In the genomic region with DNA sequence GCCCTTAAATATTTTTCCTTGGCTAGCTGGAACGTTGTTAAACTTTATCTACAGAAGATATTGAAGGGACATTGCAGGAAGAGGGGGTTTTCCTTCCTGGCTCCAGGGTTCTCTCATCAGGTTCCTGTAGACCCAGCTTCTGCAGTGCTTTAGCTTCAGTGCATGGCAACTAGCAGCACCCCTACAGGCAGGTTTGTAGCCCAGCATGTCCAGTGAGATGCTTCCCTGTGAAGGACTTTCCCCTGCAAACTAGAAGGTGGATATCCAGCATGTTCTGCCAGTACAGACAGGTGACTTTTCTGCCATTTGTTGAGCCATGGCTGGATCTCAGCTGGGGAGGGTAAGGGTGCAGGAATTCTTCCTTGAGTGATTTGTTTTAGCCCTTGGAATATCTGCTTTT, we compare ENCODE assay signal across 10 cellular contexts. TPM values are rescaled to one million over a fixed set of nuclear protein-coding genes. Genes with fewer than 3 reads are reported as not detected.
DNase-seq lines count a peak whose midpoint lies in the region; TF ChIP-seq lines count a peak whose summit lies in the region.
"Had no signal": no experiment of that assay in that cellular context is flagged by ENCODE, and none has a peak within 500 bp of the region (broad histone marks: within the 10 kb centered on the region; RNA-seq: fewer than 3 reads in every experiment).

No MANE protein-coding gene starts in this region.

- H3K9me3 ChIP-seq in BE2C (no peaks in the 10 kb centered on the region), SK-N-SH (no peaks in the 10 kb centered on the region)

- H3K27me3 Mint-ChIP-seq in HFFc6 (ENCODE audit: insufficient read depth) (peaks cover 32% of the 10 kb centered on the region), nephron progenitor cell (ENCODE audit: low read depth, poor library complexity) (peaks cover 15% of the 10 kb centered on the region)

- CTCF ChIA-PET in SK-N-SH (lab: Yijun Ruan, JAX) = interaction anchor here (1.4 to 2.1 kb wide), 3 partner anchors 12 to 295 kb away, joined by 3 to 11 read pairs (median 3); no protein-coding TSS in a partner anchor

- TF ChIP-seq CTCF in BE2C (IDR thresholded peaks at IDR 0.05; ENCODE audit: low read depth, low read length) = peak; percentile 62
- peak; percentile 53 for TF ChIP-seq CTCF in HFFc6 (IDR thresholded peaks at IDR 0.05)
- no peak; the same call in 1 of the 2 replicates for TF ChIP-seq CTCF in SK-N-SH (IDR thresholded peaks at IDR 0.05)
- TF ChIP-seq CTCF in nephron progenitor cell (IDR thresholded peaks at IDR 0.05) = no peak

- peaks cover 14% of the 10 kb centered on the region for H3K27me3 ChIP-seq in BE2C
- H3K27me3 ChIP-seq in SK-N-SH (ENCODE audit: insufficient read depth) = peaks cover 10% of the 10 kb centered on the region; the same call in 1 of the 2 replicates

- no peak overlapping the region for H3K4me2 ChIP-seq in SK-N-SH

- no peak overlapping the region for H3K4me3 Mint-ChIP-seq in HFFc6
- no peak overlapping the region for H3K4me3 Mint-ChIP-seq in nephron progenitor cell

- 0% methylated on average over 1 of the region's 1 CpG for WGBS in SK-N-SH (ENCODE audit: low lambda C conversion rate)

- no peaks in the 10 kb centered on the region for H4K20me1 ChIP-seq in SK-N-SH (ENCODE audit: insufficient read depth)

- H3K4me1 Mint-ChIP-seq in HFFc6 (ENCODE audit: low read depth) (peaks cover under 1% of the 10 kb centered on the region; the same call in 1 of the 2 replicates), nephron progenitor cell (no peaks in the 10 kb centered on the region)

- no peak for TF ChIP-seq EP300 in SK-N-SH (IDR thresholded peaks at IDR 0.05; ENCODE audit: borderline replicate concordance in 1 of 2, low read depth in 1 of 2, low read length in 1 of 2)

- H3K9me2 ChIP-seq in SK-N-SH = no peaks in the 10 kb centered on the region

- H3K4me1 ChIP-seq in BE2C (no peaks in the 10 kb centered on the region), SK-N-SH (ENCODE audit: control insufficient read depth in 1 of 2, insufficient read depth in 2 of 2, low read depth in 1 of 2, low read length in 1 of 2) (no peaks in the 10 kb centered on the region; a peak in 1 of 4 replicates)

- H3K36me3 Mint-ChIP-seq in HFFc6 (ENCODE audit: low read depth) = no peaks in the 10 kb centered on the region
- H3K36me3 Mint-ChIP-seq in nephron progenitor cell (ENCODE audit: low read depth) = no peaks in the 10 kb centered on the region

- DNase-seq in BE2C (no peak), HFFc6 (peak; percentile 42), SK-N-SH (peak; percentile 51), glomerular visceral epithelial cell (ENCODE audit: extremely low spot score) (peak; percentile 33), nephron progenitor cell (no peak), cardiac septum (ENCODE audit: low spot score) (no peak), ecto neural progenitor cell (ENCODE audit: low spot score) (no peak)
- no peak for DNase-seq in activated CD4-positive, alpha-beta T cell treated with anti-CD3 and anti-CD28 coated beads for 48 hours
- DNase-seq: activated CD4-positive, alpha-beta T cell treated with anti-CD3 and anti-CD28 coated beads, Interleukin-2, amount 50 U/mL, for 4 hours; head of caudate nucleus had no signal

- H3K79me2 ChIP-seq in SK-N-SH (ENCODE audit: insufficient read depth) = no peaks in the 10 kb centered on the region

- H3F3A ChIP-seq in SK-N-SH (replicated peaks; ENCODE audit: insufficient read depth) = no peaks in the 10 kb centered on the region

- H3K4me3 ChIP-seq in BE2C (ENCODE audit: low read depth, low read length) = no peak overlapping the region; the same call in 1 of the 2 replicates
- no peak overlapping the region for H3K4me3 ChIP-seq in SK-N-SH (ENCODE audit: low read depth in 2 of 2, low read length in 1 of 2)

- no peak overlapping the region for H3K27ac ChIP-seq in SK-N-SH (ENCODE audit: low read depth in 2 of 2, low read length in 1 of 2)

- peak overlapping the region; percentile 71; the same call in 1 of the 2 replicates for H2AFZ ChIP-seq in SK-N-SH (ENCODE audit: low read depth)

- intact Hi-C loops in cardiac septum (cut with DNase I) = no loop called here

- POLR2A ChIA-PET in SK-N-SH (lab: Yijun Ruan, JAX) = interaction anchor here (1.3 kb wide), 1 partner anchor 82 kb away, joined by 6 read pairs; a partner anchor contains a TSS

- H3K9me3 Mint-ChIP-seq in HFFc6 (no peaks in the 10 kb centered on the region), nephron progenitor cell (peaks cover 26% of the 10 kb centered on the region)

- H3K36me3 ChIP-seq in BE2C (no peaks in the 10 kb centered on the region), SK-N-SH (replicated peaks in 1 of 2; ENCODE audit: control insufficient read depth in 1 of 2, insufficient read depth in 2 of 2, low read length in 1 of 2) (no peaks in the 10 kb centered on the region)

- no peak for TF ChIP-seq RAD21 in SK-N-SH (IDR thresholded peaks at IDR 0.05; ENCODE audit: low read length)

- H3K9ac ChIP-seq in SK-N-SH = no peak overlapping the region

- H3K27ac Mint-ChIP-seq in HFFc6 (no peak overlapping the region), nephron progenitor cell (no peak overlapping the region)

TF ChIP-seq in SK-N-SH, 30 proteins besides CTCF, POLR2A, EP300 and RAD21:
- TF ChIP-seq, protein P1, sequence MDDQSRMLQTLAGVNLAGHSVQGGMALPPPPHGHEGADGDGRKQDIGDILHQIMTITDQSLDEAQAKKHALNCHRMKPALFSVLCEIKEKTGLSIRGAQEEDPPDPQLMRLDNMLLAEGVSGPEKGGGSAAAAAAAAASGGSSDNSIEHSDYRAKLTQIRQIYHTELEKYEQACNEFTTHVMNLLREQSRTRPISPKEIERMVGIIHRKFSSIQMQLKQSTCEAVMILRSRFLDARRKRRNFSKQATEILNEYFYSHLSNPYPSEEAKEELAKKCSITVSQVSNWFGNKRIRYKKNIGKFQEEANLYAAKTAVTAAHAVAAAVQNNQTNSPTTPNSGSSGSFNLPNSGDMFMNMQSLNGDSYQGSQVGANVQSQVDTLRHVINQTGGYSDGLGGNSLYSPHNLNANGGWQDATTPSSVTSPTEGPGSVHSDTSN (IDR thresholded peaks at IDR 0.05) = no peak
- TF ChIP-seq MXI1 (IDR thresholded peaks at IDR 0.05; ENCODE audit: low read depth, low read length) = no peak
- no peak for TF ChIP-seq EZH2phosphoT487 (IDR thresholded peaks at IDR 0.05; ENCODE audit: borderline replicate concordance, low read depth)
- TF ChIP-seq, protein P2, sequence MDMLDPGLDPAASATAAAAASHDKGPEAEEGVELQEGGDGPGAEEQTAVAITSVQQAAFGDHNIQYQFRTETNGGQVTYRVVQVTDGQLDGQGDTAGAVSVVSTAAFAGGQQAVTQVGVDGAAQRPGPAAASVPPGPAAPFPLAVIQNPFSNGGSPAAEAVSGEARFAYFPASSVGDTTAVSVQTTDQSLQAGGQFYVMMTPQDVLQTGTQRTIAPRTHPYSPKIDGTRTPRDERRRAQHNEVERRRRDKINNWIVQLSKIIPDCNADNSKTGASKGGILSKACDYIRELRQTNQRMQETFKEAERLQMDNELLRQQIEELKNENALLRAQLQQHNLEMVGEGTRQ (IDR thresholded peaks at IDR 0.05; ENCODE audit: borderline replicate concordance, low read depth, low read length) = no peak
- TF ChIP-seq RCOR1 (IDR thresholded peaks at IDR 0.05; ENCODE audit: low read length) = no peak

RNA-seq across cellular contexts. Expression of a gene that starts 10.4 kb away (rescaled TPM):
- polyA plus RNA-seq in BE2C (2012; ENCODE audit: insufficient read depth, insufficient read length, low read depth) = not detected
- under 1 TPM in 1 of 6 experiments, not detected in 5; 0.05 TPM for total RNA-seq in HFFc6 (2021; fragmentation: NEBNext Ultra II Directional; extraction: Animal tissue kit (Norgen Biotek cat#: 25700))
- not detected in 2 replicates for polyA plus RNA-seq in SK-N-SH (2012; rRNA removed)
- polyA plus RNA-seq in SK-N-SH (2012; cell fraction: cytosol; rRNA removed) = not detected in 2 replicates
- not detected in 2 replicates for polyA plus RNA-seq in SK-N-SH (2012; cell fraction: nucleus; rRNA removed)
- total RNA-seq in cardiac septum = 0.46 TPM

Comparison
In these comparisons a context has a peak if more than half of its experiments do, and no peak if none do; other contexts are left out.
1. DNase-seq: peak in HFFc6 (single experiment), SK-N-SH (single experiment) and glomerular visceral epithelial cell (single experiment); none in BE2C (single experiment), nephron progenitor cell (single experiment), cardiac septum (single experiment), ecto neural progenitor cell (single experiment) and activated CD4-positive, alpha-beta T cell treated with anti-CD3 and anti-CD28 coated beads for 48 hours (single experiment).
2. CTCF ChIP-seq: peak in BE2C (single experiment) and HFFc6 (single experiment); none in SK-N-SH (single experiment) and nephron progenitor cell (single experiment).